18 cellular contexts compared by ENCODE assay signal in genomic region chr12:58978717-58979116, GRCh38. TPM values are rescaled to one million over a fixed set of nuclear protein-coding genes. Genes with fewer than 3 reads are reported as not detected.
DNase-seq lines count a peak whose midpoint lies in the region; ATAC-seq and TF ChIP-seq lines count a peak whose summit lies in the region.
"Had no signal": no experiment of that assay in that cellular context is flagged by ENCODE, and none has a peak within 500 bp of the region (broad histone marks: within the 10 kb centered on the region; RNA-seq: fewer than 3 reads in every experiment).

No MANE protein-coding gene starts in this region.

- H3F3A ChIP-seq in SK-N-SH (replicated peaks; ENCODE audit: insufficient read depth): no peaks in the 10 kb centered on the region

- ATAC-seq in left colon: peak; percentile 64
- peak; percentile 40 for ATAC-seq in mucosa of descending colon
- ATAC-seq in activated CD8-positive, alpha-beta memory T cell treated with anti-CD3 and anti-CD28 coated beads, Interleukin-2, amount 10 ng/mL, durations not matched to agents 7 days and 5 days: no peak
- ATAC-seq: A549; CD8-positive, alpha-beta T cell had no signal

- DNase-seq in left colon: no peak
- no peak for DNase-seq in mucosa of descending colon
- DNase-seq in activated CD8-positive, alpha-beta memory T cell treated with anti-CD3 and anti-CD28 coated beads, Interleukin-2, amount 10 ng/mL, durations not matched to agents 7 days and 5 days: no peak
- no peak for DNase-seq in SK-N-SH
- DNase-seq in NCI-H226: no peak
- DNase-seq: AML-193; Caco-2; Calu3; CD4-positive, alpha-beta T cell; CD8-positive, alpha-beta T cell; DMS79 treated with DMSO at 0.1 percent for 48 hours; GF-D8 had no signal

- no peaks in the 10 kb centered on the region for H3K36me3 ChIP-seq in HEK293 (ENCODE audit: control insufficient read depth in 2 of 2, insufficient read depth in 1 of 2, low read length in 2 of 2)
- no peaks in the 10 kb centered on the region for H3K36me3 ChIP-seq in mucosa of descending colon (ENCODE audit: low read depth)
- H3K36me3 ChIP-seq in SK-N-SH (replicated peaks in 1 of 2; ENCODE audit: control insufficient read depth in 1 of 2, insufficient read depth in 2 of 2, low read length in 1 of 2): no peaks in the 10 kb centered on the region
- H3K36me3 ChIP-seq: BLaER1 treated with 17β-estradiol and CSF1 and Interleukin-3, amounts not matched to agents 10 nM and 100 nM had no signal

- H3K27me3 ChIP-seq in SK-N-SH (ENCODE audit: insufficient read depth): no peaks in the 10 kb centered on the region; the same call in 1 of the 2 replicates
- H3K27me3 ChIP-seq: BLaER1 treated with 17β-estradiol and CSF1 and Interleukin-3, amounts not matched to agents 10 nM and 100 nM had no signal

- H3K9me3 ChIP-seq in HEK293 (ENCODE audit: control insufficient read depth, insufficient read depth, low read depth, low read length) (no peaks in the 10 kb centered on the region), mucosa of descending colon (no peaks in the 10 kb centered on the region), SK-N-SH (no peaks in the 10 kb centered on the region)
- H3K9me3 ChIP-seq: A549; BLaER1 treated with 17β-estradiol and CSF1 and Interleukin-3, amounts not matched to agents 10 nM and 100 nM; Caco-2 had no signal

- intact Hi-C loops in left colon (cut with DNase I, micrococcal nuclease): no loop called here
- intact Hi-C loops in mucosa of descending colon (cut with DNase I, micrococcal nuclease): no loop called here

- no peaks in the 10 kb centered on the region for H3K9me2 ChIP-seq in SK-N-SH

- no peak overlapping the region for H3K27ac Mint-ChIP-seq in activated CD8-positive, alpha-beta memory T cell treated with anti-CD3 and anti-CD28 coated beads, Interleukin-2, amount 10 ng/mL, durations not matched to agents 7 days and 5 days
- H3K27ac Mint-ChIP-seq: B cell; CD4-positive, alpha-beta T cell; CD8-positive, alpha-beta T cell had no signal

- H2AFZ ChIP-seq in SK-N-SH (ENCODE audit: low read depth): no peak overlapping the region

- H3K9me3 Mint-ChIP-seq in activated CD8-positive, alpha-beta memory T cell treated with anti-CD3 and anti-CD28 coated beads, Interleukin-2, amount 10 ng/mL, durations not matched to agents 7 days and 5 days (ENCODE audit: low read depth): peaks cover 2% of the 10 kb centered on the region
- H3K9me3 Mint-ChIP-seq: CD4-positive, alpha-beta T cell; CD8-positive, alpha-beta T cell had no signal

- H3K4me1 ChIP-seq in HEK293 (ENCODE audit: control insufficient read depth, insufficient read depth, low read length) (no peaks in the 10 kb centered on the region), mucosa of descending colon (ENCODE audit: low read depth) (no peaks in the 10 kb centered on the region), SK-N-SH (ENCODE audit: control insufficient read depth in 1 of 2, insufficient read depth in 2 of 2, low read depth in 1 of 2, low read length in 1 of 2) (no peaks in the 10 kb centered on the region)
- H3K4me1 ChIP-seq: A549, Caco-2 had no signal

- H4K20me1 ChIP-seq in SK-N-SH (ENCODE audit: insufficient read depth): no peaks in the 10 kb centered on the region
- H4K20me1 ChIP-seq: BLaER1 treated with 17β-estradiol and CSF1 and Interleukin-3, amounts not matched to agents 10 nM and 100 nM had no signal

- H3K36me3 Mint-ChIP-seq in activated CD8-positive, alpha-beta memory T cell treated with anti-CD3 and anti-CD28 coated beads, Interleukin-2, amount 10 ng/mL, durations not matched to agents 7 days and 5 days: no peaks in the 10 kb centered on the region
- H3K36me3 Mint-ChIP-seq: CD8-positive, alpha-beta T cell had no signal

- POLR2A ChIA-PET in HEK293 (lab: Yijun Ruan, JAX) (no interaction called here), SK-N-SH (lab: Yijun Ruan, JAX) (no interaction called here)

- H3K27me3 Mint-ChIP-seq in activated CD8-positive, alpha-beta memory T cell treated with anti-CD3 and anti-CD28 coated beads, Interleukin-2, amount 10 ng/mL, durations not matched to agents 7 days and 5 days: no peaks in the 10 kb centered on the region
- H3K27me3 Mint-ChIP-seq: B cell; CD4-positive, alpha-beta T cell had no signal

- H3K4me3 ChIP-seq in HEK293 (ENCODE audit: low read depth, low read length): no peak overlapping the region
- no peak overlapping the region for H3K4me3 ChIP-seq in mucosa of descending colon
- H3K4me3 ChIP-seq in SK-N-SH (ENCODE audit: low read depth in 2 of 2, low read length in 1 of 2): no peak overlapping the region
- H3K4me3 ChIP-seq: A549; BLaER1 treated with 17β-estradiol and CSF1 and Interleukin-3, amounts not matched to agents 10 nM and 100 nM had no signal

- H3K4me2 ChIP-seq in SK-N-SH: no peak overlapping the region
- H3K4me2 ChIP-seq: A549; BLaER1 treated with 17β-estradiol and CSF1 and Interleukin-3, amounts not matched to agents 10 nM and 100 nM had no signal

- 20% methylated on average over 3 of the region's 3 CpGs for WGBS in SK-N-SH (ENCODE audit: low lambda C conversion rate)

- TF ChIP-seq EP300 in SK-N-SH (IDR thresholded peaks at IDR 0.05; ENCODE audit: borderline replicate concordance in 1 of 2, low read depth in 1 of 2, low read length in 1 of 2): no peak

- no peak for TF ChIP-seq RAD21 in SK-N-SH (IDR thresholded peaks at IDR 0.05; ENCODE audit: low read length)

- H3K27ac ChIP-seq in HEK293 (ENCODE audit: extremely low read depth, low read depth, low read length) (no peak overlapping the region), SK-N-SH (ENCODE audit: low read depth in 2 of 2, low read length in 1 of 2) (no peak overlapping the region)
- H3K27ac ChIP-seq: 22Rv1; A549; BLaER1 treated with 17β-estradiol and CSF1 and Interleukin-3, amounts not matched to agents 10 nM and 100 nM; C4-2B had no signal

- H3K9ac ChIP-seq in SK-N-SH: no peak overlapping the region
- H3K9ac ChIP-seq: BLaER1 treated with 17β-estradiol and CSF1 and Interleukin-3, amounts not matched to agents 10 nM and 100 nM had no signal

- TF ChIP-seq CTCF in HEK293 (tag by site-specific recombination; IDR thresholded peaks at IDR 0.05) (no peak), mucosa of descending colon (IDR thresholded peaks at IDR 0.05) (no peak), SK-N-SH (IDR thresholded peaks at IDR 0.05) (no peak)

- CTCF ChIA-PET in HEK293 (lab: Yijun Ruan, JAX): no interaction called here
- CTCF ChIA-PET in activated CD8-positive, alpha-beta memory T cell treated with anti-CD3 and anti-CD28 coated beads, Interleukin-2, amount 10 ng/mL, durations not matched to agents 7 days and 5 days (lab: Charles Lee): no interaction called here
- CTCF ChIA-PET in SK-N-SH (lab: Yijun Ruan, JAX): no interaction called here

- H3K4me3 Mint-ChIP-seq in activated CD8-positive, alpha-beta memory T cell treated with anti-CD3 and anti-CD28 coated beads, Interleukin-2, amount 10 ng/mL, durations not matched to agents 7 days and 5 days: no peak overlapping the region
- H3K4me3 Mint-ChIP-seq: B cell; CD4-positive, alpha-beta T cell; CD8-positive, alpha-beta T cell had no signal

- no peaks in the 10 kb centered on the region for H3K4me1 Mint-ChIP-seq in activated CD8-positive, alpha-beta memory T cell treated with anti-CD3 and anti-CD28 coated beads, Interleukin-2, amount 10 ng/mL, durations not matched to agents 7 days and 5 days
- H3K4me1 Mint-ChIP-seq: B cell had no signal

- H3K79me2 ChIP-seq in SK-N-SH (ENCODE audit: insufficient read depth): no peaks in the 10 kb centered on the region

TF ChIP-seq in HEK293, 187 proteins besides CTCF, POLR2A, EP300 and RAD21:
- TF ChIP-seq ATF2 (tag by site-specific recombination; IDR thresholded peaks at IDR 0.05; ENCODE audit: low read depth) (peak; percentile 16; the same call in 1 of the 2 replicates), BCL11B (tag by site-specific recombination; IDR thresholded peaks at IDR 0.05; ENCODE audit: low read depth) (no peak)

TF ChIP-seq in SK-N-SH, 30 proteins besides CTCF, POLR2A, EP300 and RAD21 (continues in another document):
- no peak for TF ChIP-seq POLR2AphosphoS5 (IDR thresholded peaks at IDR 0.05; ENCODE audit: low read depth, low read length)
- no peak for TF ChIP-seq ZBTB33 (IDR thresholded peaks at IDR 0.05; ENCODE audit: borderline replicate concordance, low read depth)
- TF ChIP-seq MXI1 (IDR thresholded peaks at IDR 0.05; ENCODE audit: low read depth, low read length): no peak
- TF ChIP-seq RXRA (IDR thresholded peaks at IDR 0.05; ENCODE audit: borderline replicate concordance, low read depth): no peak
- no peak for TF ChIP-seq YY1 (IDR thresholded peaks at IDR 0.05; ENCODE audit: low read depth)
- TF ChIP-seq EZH2phosphoT487 (IDR thresholded peaks at IDR 0.05; ENCODE audit: borderline replicate concordance, low read depth): no peak
- TF ChIP-seq RFX5 (IDR thresholded peaks at IDR 0.05; ENCODE audit: low read length): no peak
- no peak for TF ChIP-seq PBX3 (IDR thresholded peaks at IDR 0.05)

RNA-seq across cellular contexts. Expression of gene LRIG3, which starts 58.4 kb away (rescaled TPM):
- total RNA-seq in left colon (10 to 100 TPM; 71.5 to 83.4 TPM), mucosa of descending colon (10 to 100 TPM; 65.6 to 95.8 (median 90.0) TPM)
- total RNA-seq in activated CD8-positive, alpha-beta memory T cell treated with anti-CD3 and anti-CD28 coated beads, Interleukin-2, amount 10 ng/mL, durations not matched to agents 7 days and 5 days: under 1 TPM in 1 of 2 experiments, not detected in 1; 0.30 TPM
- 0.03 and 0.08 TPM in 2 replicates for polyA plus RNA-seq in SK-N-SH (2012; rRNA removed)
- polyA plus RNA-seq in SK-N-SH (2012; cell fraction: cytosol; rRNA removed): 0.03 and 0.13 TPM in 2 replicates
- polyA plus RNA-seq in SK-N-SH (2012; cell fraction: nucleus; rRNA removed): 0.05 and 0.29 TPM in 2 replicates
- total RNA-seq: B cell; CD4-positive, alpha-beta T cell; CD8-positive, alpha-beta T cell had no signal

Comparison
In these comparisons a context has a peak if more than half of its experiments do, and no peak if none do; other contexts are left out.
1. RNA of gene LRIG3, which starts 58.4 kb away (total RNA-seq): 65.6 to 95.8 TPM in mucosa of descending colon and 71.5 to 83.4 TPM in left colon; 0.30 TPM in activated CD8-positive, alpha-beta memory T cell treated with anti-CD3 and anti-CD28 coated beads, Interleukin-2, amount 10 ng/mL, durations not matched to agents 7 days and 5 days; every median in the first group is over 10 times any median in the second.